1 cellular context compared by ENCODE assay signal in genomic region chr7:34497153-34497777, GRCh38.
TF ChIP-seq lines count a peak whose summit lies in the region.

No MANE protein-coding gene starts in this region.

TF ChIP-seq in H1, 55 proteins besides CTCF, POLR2A, EP300 and RAD21:
- TF ChIP-seq TBP (IDR thresholded peaks at IDR 0.05; ENCODE audit: low read depth, low read length) (no peak), SP4 (IDR thresholded peaks at IDR 0.05; ENCODE audit: low read length) (no peak), CBX8 (IDR thresholded peaks at IDR 0.05; ENCODE audit: borderline replicate concordance, low read depth, low read length) (no peak), MAX (IDR thresholded peaks at IDR 0.05) (no peak), BCL11A (IDR thresholded peaks at IDR 0.05; ENCODE audit: low read depth in 2 of 2, low read length in 2 of 2) (no peak), NANOG (IDR thresholded peaks at IDR 0.05; ENCODE audit: insufficient read depth, low read depth, low read length, poor library complexity, severe bottlenecking) (no peak), TAF1 (IDR thresholded peaks at IDR 0.05; ENCODE audit: low read depth, low read length) (no peak), POU5F1 (IDR thresholded peaks at IDR 0.05; ENCODE audit: low read depth, low read length) (no peak), CEBPB (IDR thresholded peaks at IDR 0.05; ENCODE audit: low read depth, low read length) (no peak), CHD2 (IDR thresholded peaks at IDR 0.05; ENCODE audit: low read length) (no peak), EZH2 (IDR thresholded peaks at IDR 0.05; ENCODE audit: low read depth, low read length, severe bottlenecking) (no peak), CREB1 (IDR thresholded peaks at IDR 0.05) (no peak), RNF2 (IDR thresholded peaks at IDR 0.05; ENCODE audit: borderline replicate concordance, low read depth, low read length, missing control alignments, poor library complexity, severe bottlenecking) (no peak), PHF8 (conservative IDR thresholded peaks at IDR 0.05; ENCODE audit: low read depth, low read length) (no peak), NRF1 (IDR thresholded peaks at IDR 0.05; ENCODE audit: low read depth, low read length) (no peak), HDAC6 (IDR thresholded peaks at IDR 0.05; ENCODE audit: low read depth, low read length) (no peak), HDAC2 (IDR thresholded peaks at IDR 0.05; ENCODE audit: borderline replicate concordance in 1 of 2, low read depth in 2 of 2, low read length in 2 of 2) (no peak)
